Comparison of ENCODE assay signal across 1 cellular context in the genomic region with DNA sequence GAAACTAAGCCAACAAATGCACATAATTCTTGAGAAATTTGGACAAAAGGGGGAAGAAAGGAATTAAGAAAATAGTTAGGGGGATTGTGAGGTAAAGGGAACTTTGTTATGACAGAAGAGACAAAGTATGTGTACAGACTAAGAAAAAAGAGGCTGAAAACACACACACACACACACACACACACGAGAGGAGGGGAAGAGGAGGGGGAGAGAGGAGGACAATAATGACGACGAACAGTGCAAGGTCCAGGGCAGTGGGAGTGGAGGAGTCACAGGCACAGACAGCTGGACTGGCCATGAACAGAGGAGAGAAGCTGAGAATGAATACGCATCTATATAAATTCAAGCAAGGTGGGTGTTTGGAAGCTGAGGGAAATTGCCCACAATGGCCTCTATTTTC.
TF ChIP-seq lines count a peak whose summit lies in the region.

No MANE protein-coding gene starts in this region.

TF ChIP-seq in HepG2, 621 proteins besides CTCF, POLR2A, EP300 and RAD21 (continued from another document and continues in another):
- no peak for TF ChIP-seq ZEB1 (IDR thresholded peaks at IDR 0.05; ENCODE audit: insufficient replicate concordance, low read depth)
- no peak for TF ChIP-seq SSRP1 (CRISPR knock-in tag; IDR thresholded peaks at IDR 0.05)
- TF ChIP-seq, protein P1, sequence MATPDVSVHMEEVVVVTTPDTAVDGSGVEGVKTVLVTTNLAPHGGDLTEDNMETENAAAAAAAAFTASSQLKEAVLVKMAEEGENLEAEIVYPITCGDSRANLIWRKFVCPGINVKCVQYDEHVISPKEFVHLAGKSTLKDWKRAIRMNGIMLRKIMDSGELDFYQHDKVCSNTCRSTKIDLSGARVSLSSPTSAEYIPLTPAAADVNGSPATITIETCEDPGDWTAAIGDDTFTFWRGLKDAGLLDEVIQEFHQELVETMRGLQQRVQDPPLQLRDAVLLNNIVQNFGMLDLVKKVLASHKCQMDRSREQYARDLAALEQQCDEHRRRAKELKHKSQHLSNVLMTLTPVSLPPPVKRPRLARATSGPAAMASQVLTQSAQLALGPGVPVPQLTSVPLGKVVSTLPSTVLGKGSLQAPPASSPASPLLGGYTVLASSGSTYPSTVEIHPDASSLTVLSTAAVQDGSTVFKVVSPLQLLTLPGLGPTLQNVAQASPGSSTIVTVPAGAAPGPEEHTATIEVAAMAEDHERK (CRISPR knock-in tag; IDR thresholded peaks at IDR 0.05; ENCODE audit: low read depth) = no peak
- no peak for TF ChIP-seq PCBP2 (optimal IDR thresholded peaks at IDR 0.05; ENCODE audit: low read depth, low read length, poor library complexity, severe bottlenecking)
- no peak for TF ChIP-seq MTF1 (CRISPR knock-in tag; IDR thresholded peaks at IDR 0.05)
- TF ChIP-seq ZMYM4 (CRISPR knock-in tag; IDR thresholded peaks at IDR 0.05) = peak; percentile 73
- TF ChIP-seq, protein P2, sequence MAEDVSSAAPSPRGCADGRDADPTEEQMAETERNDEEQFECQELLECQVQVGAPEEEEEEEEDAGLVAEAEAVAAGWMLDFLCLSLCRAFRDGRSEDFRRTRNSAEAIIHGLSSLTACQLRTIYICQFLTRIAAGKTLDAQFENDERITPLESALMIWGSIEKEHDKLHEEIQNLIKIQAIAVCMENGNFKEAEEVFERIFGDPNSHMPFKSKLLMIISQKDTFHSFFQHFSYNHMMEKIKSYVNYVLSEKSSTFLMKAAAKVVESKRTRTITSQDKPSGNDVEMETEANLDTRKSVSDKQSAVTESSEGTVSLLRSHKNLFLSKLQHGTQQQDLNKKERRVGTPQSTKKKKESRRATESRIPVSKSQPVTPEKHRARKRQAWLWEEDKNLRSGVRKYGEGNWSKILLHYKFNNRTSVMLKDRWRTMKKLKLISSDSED (CRISPR knock-in tag; IDR thresholded peaks at IDR 0.05) = no peak
- 0 out of 2 replicates have a peak, but pooled peaks have one; percentile 20 for TF ChIP-seq KAT8 (CRISPR knock-in tag; IDR thresholded peaks at IDR 0.05)
- TF ChIP-seq ZNF230 (CRISPR knock-in tag; IDR thresholded peaks at IDR 0.05) = no peak
- no peak for TF ChIP-seq YEATS2 (CRISPR knock-in tag; IDR thresholded peaks at IDR 0.05; ENCODE audit: borderline replicate concordance)
- 0 out of 2 replicates have a peak, but pooled peaks have one; percentile 55 for TF ChIP-seq ZFP36L1 (CRISPR knock-in tag; IDR thresholded peaks at IDR 0.05)
- no peak for TF ChIP-seq SNAI1 (CRISPR knock-in tag; IDR thresholded peaks at IDR 0.05; ENCODE audit: borderline replicate concordance)
- TF ChIP-seq, protein P3, sequence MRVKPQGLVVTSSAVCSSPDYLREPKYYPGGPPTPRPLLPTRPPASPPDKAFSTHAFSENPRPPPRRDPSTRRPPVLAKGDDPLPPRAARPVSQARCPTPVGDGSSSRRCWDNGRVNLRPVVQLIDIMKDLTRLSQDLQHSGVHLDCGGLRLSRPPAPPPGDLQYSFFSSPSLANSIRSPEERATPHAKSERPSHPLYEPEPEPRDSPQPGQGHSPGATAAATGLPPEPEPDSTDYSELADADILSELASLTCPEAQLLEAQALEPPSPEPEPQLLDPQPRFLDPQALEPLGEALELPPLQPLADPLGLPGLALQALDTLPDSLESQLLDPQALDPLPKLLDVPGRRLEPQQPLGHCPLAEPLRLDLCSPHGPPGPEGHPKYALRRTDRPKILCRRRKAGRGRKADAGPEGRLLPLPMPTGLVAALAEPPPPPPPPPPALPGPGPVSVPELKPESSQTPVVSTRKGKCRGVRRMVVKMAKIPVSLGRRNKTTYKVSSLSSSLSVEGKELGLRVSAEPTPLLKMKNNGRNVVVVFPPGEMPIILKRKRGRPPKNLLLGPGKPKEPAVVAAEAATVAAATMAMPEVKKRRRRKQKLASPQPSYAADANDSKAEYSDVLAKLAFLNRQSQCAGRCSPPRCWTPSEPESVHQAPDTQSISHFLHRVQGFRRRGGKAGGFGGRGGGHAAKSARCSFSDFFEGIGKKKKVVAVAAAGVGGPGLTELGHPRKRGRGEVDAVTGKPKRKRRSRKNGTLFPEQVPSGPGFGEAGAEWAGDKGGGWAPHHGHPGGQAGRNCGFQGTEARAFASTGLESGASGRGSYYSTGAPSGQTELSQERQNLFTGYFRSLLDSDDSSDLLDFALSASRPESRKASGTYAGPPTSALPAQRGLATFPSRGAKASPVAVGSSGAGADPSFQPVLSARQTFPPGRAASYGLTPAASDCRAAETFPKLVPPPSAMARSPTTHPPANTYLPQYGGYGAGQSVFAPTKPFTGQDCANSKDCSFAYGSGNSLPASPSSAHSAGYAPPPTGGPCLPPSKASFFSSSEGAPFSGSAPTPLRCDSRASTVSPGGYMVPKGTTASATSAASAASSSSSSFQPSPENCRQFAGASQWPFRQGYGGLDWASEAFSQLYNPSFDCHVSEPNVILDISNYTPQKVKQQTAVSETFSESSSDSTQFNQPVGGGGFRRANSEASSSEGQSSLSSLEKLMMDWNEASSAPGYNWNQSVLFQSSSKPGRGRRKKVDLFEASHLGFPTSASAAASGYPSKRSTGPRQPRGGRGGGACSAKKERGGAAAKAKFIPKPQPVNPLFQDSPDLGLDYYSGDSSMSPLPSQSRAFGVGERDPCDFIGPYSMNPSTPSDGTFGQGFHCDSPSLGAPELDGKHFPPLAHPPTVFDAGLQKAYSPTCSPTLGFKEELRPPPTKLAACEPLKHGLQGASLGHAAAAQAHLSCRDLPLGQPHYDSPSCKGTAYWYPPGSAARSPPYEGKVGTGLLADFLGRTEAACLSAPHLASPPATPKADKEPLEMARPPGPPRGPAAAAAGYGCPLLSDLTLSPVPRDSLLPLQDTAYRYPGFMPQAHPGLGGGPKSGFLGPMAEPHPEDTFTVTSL (CRISPR knock-in tag; IDR thresholded peaks at IDR 0.05; ENCODE audit: borderline replicate concordance) = no peak; the same call in 1 of the 2 replicates
- TF ChIP-seq JDP2 (CRISPR knock-in tag; IDR thresholded peaks at IDR 0.05; ENCODE audit: borderline replicate concordance) = no peak
- peak; percentile 99 for TF ChIP-seq MAZ (IDR thresholded peaks at IDR 0.05; ENCODE audit: borderline replicate concordance, low read depth, low read length)
- peak; percentile 68; the same call in 1 of the 2 replicates for TF ChIP-seq MAZ (CRISPR knock-in tag; IDR thresholded peaks at IDR 0.05; ENCODE audit: low read depth)
- peak; percentile 40; the same call in 1 of the 2 replicates for TF ChIP-seq HDAC1 (CRISPR knock-in tag; IDR thresholded peaks at IDR 0.05)
- TF ChIP-seq ZFP41 (CRISPR knock-in tag; IDR thresholded peaks at IDR 0.05; ENCODE audit: borderline replicate concordance) = no peak
- TF ChIP-seq, protein P4, sequence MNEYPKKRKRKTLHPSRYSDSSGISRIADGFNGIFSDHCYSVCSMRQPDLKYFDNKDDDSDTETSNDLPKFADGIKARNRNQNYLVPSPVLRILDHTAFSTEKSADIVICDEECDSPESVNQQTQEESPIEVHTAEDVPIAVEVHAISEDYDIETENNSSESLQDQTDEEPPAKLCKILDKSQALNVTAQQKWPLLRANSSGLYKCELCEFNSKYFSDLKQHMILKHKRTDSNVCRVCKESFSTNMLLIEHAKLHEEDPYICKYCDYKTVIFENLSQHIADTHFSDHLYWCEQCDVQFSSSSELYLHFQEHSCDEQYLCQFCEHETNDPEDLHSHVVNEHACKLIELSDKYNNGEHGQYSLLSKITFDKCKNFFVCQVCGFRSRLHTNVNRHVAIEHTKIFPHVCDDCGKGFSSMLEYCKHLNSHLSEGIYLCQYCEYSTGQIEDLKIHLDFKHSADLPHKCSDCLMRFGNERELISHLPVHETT (CRISPR knock-in tag; conservative IDR thresholded peaks at IDR 0.05) = no peak
- no peak; the same call in 1 of the 2 replicates for TF ChIP-seq CREB1 (IDR thresholded peaks at IDR 0.05)
- TF ChIP-seq CREB1 (CRISPR knock-in tag; IDR thresholded peaks at IDR 0.05) = peak; percentile 85
- TF ChIP-seq RFXANK (CRISPR knock-in tag; IDR thresholded peaks at IDR 0.05) = no peak
- TF ChIP-seq HOXA7 (CRISPR knock-in tag; IDR thresholded peaks at IDR 0.05) = no peak
- TF ChIP-seq, protein P5, sequence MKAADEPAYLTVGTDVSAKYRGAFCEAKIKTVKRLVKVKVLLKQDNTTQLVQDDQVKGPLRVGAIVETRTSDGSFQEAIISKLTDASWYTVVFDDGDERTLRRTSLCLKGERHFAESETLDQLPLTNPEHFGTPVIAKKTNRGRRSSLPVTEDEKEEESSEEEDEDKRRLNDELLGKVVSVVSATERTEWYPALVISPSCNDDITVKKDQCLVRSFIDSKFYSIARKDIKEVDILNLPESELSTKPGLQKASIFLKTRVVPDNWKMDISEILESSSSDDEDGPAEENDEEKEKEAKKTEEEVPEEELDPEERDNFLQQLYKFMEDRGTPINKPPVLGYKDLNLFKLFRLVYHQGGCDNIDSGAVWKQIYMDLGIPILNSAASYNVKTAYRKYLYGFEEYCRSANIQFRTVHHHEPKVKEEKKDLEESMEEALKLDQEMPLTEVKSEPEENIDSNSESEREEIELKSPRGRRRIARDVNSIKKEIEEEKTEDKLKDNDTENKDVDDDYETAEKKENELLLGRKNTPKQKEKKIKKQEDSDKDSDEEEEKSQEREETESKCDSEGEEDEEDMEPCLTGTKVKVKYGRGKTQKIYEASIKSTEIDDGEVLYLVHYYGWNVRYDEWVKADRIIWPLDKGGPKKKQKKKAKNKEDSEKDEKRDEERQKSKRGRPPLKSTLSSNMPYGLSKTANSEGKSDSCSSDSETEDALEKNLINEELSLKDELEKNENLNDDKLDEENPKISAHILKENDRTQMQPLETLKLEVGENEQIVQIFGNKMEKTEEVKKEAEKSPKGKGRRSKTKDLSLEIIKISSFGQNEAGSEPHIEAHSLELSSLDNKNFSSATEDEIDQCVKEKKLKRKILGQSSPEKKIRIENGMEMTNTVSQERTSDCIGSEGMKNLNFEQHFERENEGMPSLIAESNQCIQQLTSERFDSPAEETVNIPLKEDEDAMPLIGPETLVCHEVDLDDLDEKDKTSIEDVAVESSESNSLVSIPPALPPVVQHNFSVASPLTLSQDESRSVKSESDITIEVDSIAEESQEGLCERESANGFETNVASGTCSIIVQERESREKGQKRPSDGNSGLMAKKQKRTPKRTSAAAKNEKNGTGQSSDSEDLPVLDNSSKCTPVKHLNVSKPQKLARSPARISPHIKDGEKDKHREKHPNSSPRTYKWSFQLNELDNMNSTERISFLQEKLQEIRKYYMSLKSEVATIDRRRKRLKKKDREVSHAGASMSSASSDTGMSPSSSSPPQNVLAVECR (CRISPR knock-in tag; IDR thresholded peaks at IDR 0.05; ENCODE audit: borderline replicate concordance) = peak; percentile 38; the same call in 1 of the 2 replicates
- TF ChIP-seq, protein P6, sequence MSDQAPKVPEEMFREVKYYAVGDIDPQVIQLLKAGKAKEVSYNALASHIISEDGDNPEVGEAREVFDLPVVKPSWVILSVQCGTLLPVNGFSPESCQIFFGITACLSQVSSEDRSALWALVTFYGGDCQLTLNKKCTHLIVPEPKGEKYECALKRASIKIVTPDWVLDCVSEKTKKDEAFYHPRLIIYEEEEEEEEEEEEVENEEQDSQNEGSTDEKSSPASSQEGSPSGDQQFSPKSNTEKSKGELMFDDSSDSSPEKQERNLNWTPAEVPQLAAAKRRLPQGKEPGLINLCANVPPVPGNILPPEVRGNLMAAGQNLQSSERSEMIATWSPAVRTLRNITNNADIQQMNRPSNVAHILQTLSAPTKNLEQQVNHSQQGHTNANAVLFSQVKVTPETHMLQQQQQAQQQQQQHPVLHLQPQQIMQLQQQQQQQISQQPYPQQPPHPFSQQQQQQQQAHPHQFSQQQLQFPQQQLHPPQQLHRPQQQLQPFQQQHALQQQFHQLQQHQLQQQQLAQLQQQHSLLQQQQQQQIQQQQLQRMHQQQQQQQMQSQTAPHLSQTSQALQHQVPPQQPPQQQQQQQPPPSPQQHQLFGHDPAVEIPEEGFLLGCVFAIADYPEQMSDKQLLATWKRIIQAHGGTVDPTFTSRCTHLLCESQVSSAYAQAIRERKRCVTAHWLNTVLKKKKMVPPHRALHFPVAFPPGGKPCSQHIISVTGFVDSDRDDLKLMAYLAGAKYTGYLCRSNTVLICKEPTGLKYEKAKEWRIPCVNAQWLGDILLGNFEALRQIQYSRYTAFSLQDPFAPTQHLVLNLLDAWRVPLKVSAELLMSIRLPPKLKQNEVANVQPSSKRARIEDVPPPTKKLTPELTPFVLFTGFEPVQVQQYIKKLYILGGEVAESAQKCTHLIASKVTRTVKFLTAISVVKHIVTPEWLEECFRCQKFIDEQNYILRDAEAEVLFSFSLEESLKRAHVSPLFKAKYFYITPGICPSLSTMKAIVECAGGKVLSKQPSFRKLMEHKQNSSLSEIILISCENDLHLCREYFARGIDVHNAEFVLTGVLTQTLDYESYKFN (CRISPR knock-in tag; conservative IDR thresholded peaks at IDR 0.05) = peak; percentile 90
- TF ChIP-seq, protein P7, sequence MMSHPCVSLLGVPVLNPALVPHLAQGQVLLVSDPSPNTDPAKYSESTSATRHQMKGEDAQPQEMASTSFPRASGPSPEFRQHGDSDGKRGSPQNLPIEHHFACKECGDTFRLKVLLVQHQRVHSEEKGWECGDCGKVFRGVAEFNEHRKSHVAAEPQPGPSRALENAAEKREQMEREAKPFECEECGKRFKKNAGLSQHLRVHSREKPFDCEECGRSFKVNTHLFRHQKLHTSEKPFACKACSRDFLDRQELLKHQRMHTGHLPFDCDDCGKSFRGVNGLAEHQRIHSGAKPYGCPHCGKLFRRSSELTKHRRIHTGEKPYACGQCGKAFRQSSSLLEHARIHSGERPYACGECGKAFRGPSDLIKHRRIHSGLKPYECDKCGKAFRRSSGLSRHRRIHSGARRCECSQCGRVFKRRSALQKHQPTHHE (CRISPR knock-in tag; IDR thresholded peaks at IDR 0.05; ENCODE audit: borderline replicate concordance) = no peak
- TF ChIP-seq HNF4G (IDR thresholded peaks at IDR 0.05; ENCODE audit: borderline replicate concordance, low read depth, low read length) = peak; percentile 91
- peak; percentile 90; the same call in 1 of the 2 replicates for TF ChIP-seq HNF4G (CRISPR knock-in tag; IDR thresholded peaks at IDR 0.05; ENCODE audit: borderline replicate concordance, low read depth)
- peak; percentile 40; the same call in 1 of the 2 replicates for TF ChIP-seq HOXA3 (CRISPR knock-in tag; IDR thresholded peaks at IDR 0.05)
- no peak for TF ChIP-seq RBAK (CRISPR knock-in tag; IDR thresholded peaks at IDR 0.05)
- no peak for TF ChIP-seq ZNF598 (CRISPR knock-in tag; IDR thresholded peaks at IDR 0.05; ENCODE audit: borderline replicate concordance)
- TF ChIP-seq ZNF776 (CRISPR knock-in tag; IDR thresholded peaks at IDR 0.05) = no peak
- no peak for TF ChIP-seq TBP (CRISPR knock-in tag; IDR thresholded peaks at IDR 0.05)
- TF ChIP-seq ZNF563 (CRISPR knock-in tag; IDR thresholded peaks at IDR 0.05) = no peak
- TF ChIP-seq ZNF451 (CRISPR knock-in tag; IDR thresholded peaks at IDR 0.05) = no peak
- TF ChIP-seq YEATS4 (CRISPR knock-in tag; IDR thresholded peaks at IDR 0.05; ENCODE audit: borderline replicate concordance) = no peak
- no peak for TF ChIP-seq GTF3A (CRISPR knock-in tag; conservative IDR thresholded peaks at IDR 0.05)
- TF ChIP-seq ZNF383 (CRISPR knock-in tag; IDR thresholded peaks at IDR 0.05; ENCODE audit: borderline replicate concordance) = no peak
- no peak for TF ChIP-seq ZSCAN31 (CRISPR knock-in tag; IDR thresholded peaks at IDR 0.05; ENCODE audit: low read depth)
